In genomic region chr18:23982154-23983071, GRCh38 we compare ENCODE assay signal across 10 cellular contexts. TPM values are rescaled to one million over a fixed set of nuclear protein-coding genes. Genes with fewer than 3 reads are reported as not detected.
DNase-seq lines count a peak whose midpoint lies in the region; ATAC-seq lines count a peak whose summit lies in the region.
"Had no signal": no experiment of that assay in that cellular context is flagged by ENCODE, and none has a peak within 500 bp of the region (broad histone marks: within the 10 kb centered on the region; RNA-seq: fewer than 3 reads in every experiment).

No MANE protein-coding gene starts in this region.

- no peak overlapping the region for H3K4me3 ChIP-seq in urinary bladder (ENCODE audit: low read depth, low read length)

- DNase-seq in NCI-H82 (lab: John Stamatoyannopoulos, UW) = peak; percentile 20
- DNase-seq in NCI-H82 treated with DMSO at 0.1 percent for 48 hours (lab: John Stamatoyannopoulos, UW; ENCODE audit: unreplicated experiment) = no peak
- peak; percentile 51 for DNase-seq in dedifferentiated amniotic fluid mesenchymal stem cell (ENCODE audit: extremely low spot score)
- peak; percentile 26 for DNase-seq in midbrain (lab: John Stamatoyannopoulos, UW)
- DNase-seq in T-helper 2 cell = no peak
- no peak for DNase-seq in NCI-H2171 treated with DMSO at 0.1 percent for 48 hours (lab: John Stamatoyannopoulos, UW)
- DNase-seq: NCI-H774 had no signal

- WGBS in urinary bladder = 25% methylated on average over 17 of the region's 17 CpGs

- no peaks in the 10 kb centered on the region for H3K36me3 ChIP-seq in urinary bladder (ENCODE audit: insufficient read depth)

- H3K27ac ChIP-seq in urinary bladder (ENCODE audit: low read depth) = peak overlapping the region; percentile 81

- no peaks in the 10 kb centered on the region for H3K4me1 ChIP-seq in urinary bladder (ENCODE audit: insufficient read depth)

- no peak for ATAC-seq in HG03196 (IDR thresholded peaks at IDR 0.05; ENCODE audit: unreplicated experiment)
- ATAC-seq: natural killer cell treated with Interleukin-12 subunit alpha and Interleukin-12 subunit beta and Interleukin-15 and Interleukin-18, amount 100 ng/mL, for 72 hours had no signal

RNA-seq across cellular contexts. Expression of gene TTC39C, which starts 32.1 kb away (rescaled TPM):
- 29.9 TPM for total RNA-seq in urinary bladder
- polyA plus RNA-seq in urinary bladder = 12.6 TPM

Comparison
In these comparisons a context has a peak if more than half of its experiments do, and no peak if none do; other contexts are left out.
1. DNase-seq: peak in NCI-H82 (single experiment), dedifferentiated amniotic fluid mesenchymal stem cell (single experiment) and midbrain (single experiment); none in NCI-H82 treated with DMSO at 0.1 percent for 48 hours (single experiment), T-helper 2 cell (0 of 5) and NCI-H2171 treated with DMSO at 0.1 percent for 48 hours (single experiment).